In the genomic region with DNA sequence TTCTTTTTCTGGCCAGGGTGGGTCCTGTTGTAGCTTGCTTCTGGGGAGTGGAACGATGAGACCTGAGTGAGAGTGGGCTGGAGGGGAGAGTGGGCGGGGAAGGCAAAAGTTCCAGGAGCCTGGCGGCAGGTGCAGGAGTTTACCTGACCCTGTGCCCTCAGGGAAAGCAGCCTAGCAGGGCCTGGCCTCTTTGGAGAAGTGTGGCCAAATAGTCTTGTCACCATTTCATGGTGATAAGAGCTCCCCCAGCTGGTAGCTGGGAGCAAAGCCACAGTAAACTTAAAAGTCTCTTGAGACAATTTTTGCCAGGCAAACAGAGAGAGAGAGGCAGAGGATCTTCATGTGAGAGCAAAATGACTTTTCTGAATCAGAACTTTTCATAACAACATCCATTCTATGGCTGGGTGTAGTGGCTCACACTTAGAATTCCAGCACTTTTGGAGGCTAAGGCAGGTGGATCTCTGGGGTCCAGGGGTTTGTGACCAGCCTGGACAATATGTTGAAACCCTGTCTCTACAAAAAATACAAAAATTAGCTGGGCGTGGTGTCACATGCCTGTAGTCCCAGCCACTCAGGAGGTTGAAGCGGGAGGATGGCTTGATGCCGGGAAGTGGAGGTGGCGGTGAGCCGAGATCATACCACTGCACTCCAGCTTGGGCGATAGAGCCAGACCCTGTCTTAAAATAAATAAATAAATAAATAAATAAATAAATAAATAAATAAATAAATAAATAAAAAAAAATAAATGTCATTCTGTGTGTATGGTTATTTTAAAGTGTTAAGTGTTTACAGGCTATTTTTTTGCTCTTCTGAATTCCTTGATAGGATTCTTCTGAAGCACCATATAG, we compare ENCODE assay signal across 1 cellular context.
TF ChIP-seq lines count a peak whose summit lies in the region.

No MANE protein-coding gene starts in this region.

TF ChIP-seq in Ishikawa, 13 proteins besides CTCF, POLR2A, EP300 and RAD21 (continued from another document):
- TF ChIP-seq, protein P1, sequence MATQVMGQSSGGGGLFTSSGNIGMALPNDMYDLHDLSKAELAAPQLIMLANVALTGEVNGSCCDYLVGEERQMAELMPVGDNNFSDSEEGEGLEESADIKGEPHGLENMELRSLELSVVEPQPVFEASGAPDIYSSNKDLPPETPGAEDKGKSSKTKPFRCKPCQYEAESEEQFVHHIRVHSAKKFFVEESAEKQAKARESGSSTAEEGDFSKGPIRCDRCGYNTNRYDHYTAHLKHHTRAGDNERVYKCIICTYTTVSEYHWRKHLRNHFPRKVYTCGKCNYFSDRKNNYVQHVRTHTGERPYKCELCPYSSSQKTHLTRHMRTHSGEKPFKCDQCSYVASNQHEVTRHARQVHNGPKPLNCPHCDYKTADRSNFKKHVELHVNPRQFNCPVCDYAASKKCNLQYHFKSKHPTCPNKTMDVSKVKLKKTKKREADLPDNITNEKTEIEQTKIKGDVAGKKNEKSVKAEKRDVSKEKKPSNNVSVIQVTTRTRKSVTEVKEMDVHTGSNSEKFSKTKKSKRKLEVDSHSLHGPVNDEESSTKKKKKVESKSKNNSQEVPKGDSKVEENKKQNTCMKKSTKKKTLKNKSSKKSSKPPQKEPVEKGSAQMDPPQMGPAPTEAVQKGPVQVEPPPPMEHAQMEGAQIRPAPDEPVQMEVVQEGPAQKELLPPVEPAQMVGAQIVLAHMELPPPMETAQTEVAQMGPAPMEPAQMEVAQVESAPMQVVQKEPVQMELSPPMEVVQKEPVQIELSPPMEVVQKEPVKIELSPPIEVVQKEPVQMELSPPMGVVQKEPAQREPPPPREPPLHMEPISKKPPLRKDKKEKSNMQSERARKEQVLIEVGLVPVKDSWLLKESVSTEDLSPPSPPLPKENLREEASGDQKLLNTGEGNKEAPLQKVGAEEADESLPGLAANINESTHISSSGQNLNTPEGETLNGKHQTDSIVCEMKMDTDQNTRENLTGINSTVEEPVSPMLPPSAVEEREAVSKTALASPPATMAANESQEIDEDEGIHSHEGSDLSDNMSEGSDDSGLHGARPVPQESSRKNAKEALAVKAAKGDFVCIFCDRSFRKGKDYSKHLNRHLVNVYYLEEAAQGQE (IDR thresholded peaks at IDR 0.05; ENCODE audit: low read depth) = no peak
- TF ChIP-seq ZBTB7A (IDR thresholded peaks at IDR 0.05; ENCODE audit: low read depth) (no peak), YY1 (IDR thresholded peaks at IDR 0.05; ENCODE audit: low read depth) (no peak), CEBPB (IDR thresholded peaks at IDR 0.05) (no peak), FOXM1 (IDR thresholded peaks at IDR 0.05; ENCODE audit: borderline replicate concordance, low read depth) (no peak), TEAD4 (IDR thresholded peaks at IDR 0.05) (no peak), TAF1 (IDR thresholded peaks at IDR 0.05; ENCODE audit: low read depth) (no peak)
- TF ChIP-seq, protein P2, sequence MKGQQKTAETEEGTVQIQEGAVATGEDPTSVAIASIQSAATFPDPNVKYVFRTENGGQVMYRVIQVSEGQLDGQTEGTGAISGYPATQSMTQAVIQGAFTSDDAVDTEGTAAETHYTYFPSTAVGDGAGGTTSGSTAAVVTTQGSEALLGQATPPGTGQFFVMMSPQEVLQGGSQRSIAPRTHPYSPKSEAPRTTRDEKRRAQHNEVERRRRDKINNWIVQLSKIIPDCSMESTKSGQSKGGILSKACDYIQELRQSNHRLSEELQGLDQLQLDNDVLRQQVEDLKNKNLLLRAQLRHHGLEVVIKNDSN (IDR thresholded peaks at IDR 0.05) = no peak
